ENCODE assay signal across 8 cellular contexts in genomic region chr5:154179846-154180710, GRCh38. TPM values are rescaled to one million over a fixed set of nuclear protein-coding genes. Genes with fewer than 3 reads are reported as not detected.
DNase-seq lines count a peak whose midpoint lies in the region; ATAC-seq and TF ChIP-seq lines count a peak whose summit lies in the region.

No MANE protein-coding gene starts in this region.

- H3K27ac ChIP-seq in SU-DHL-6 (ENCODE audit: low read depth, low read length) (no peak overlapping the region), mesenchymal stem cell (ENCODE audit: low read length, poor library complexity, severe bottlenecking) (no peak overlapping the region)

- WGBS in mesenchymal stem cell, result 64% methylated on average over 13 of the region's 13 CpGs

- no peaks in the 10 kb centered on the region for H3K27me3 ChIP-seq in SU-DHL-6 (ENCODE audit: low read length)
- peaks cover 32 to 49% of the 10 kb centered on the region in 2 experiments for H3K27me3 ChIP-seq in mesenchymal stem cell (ENCODE audit: control insufficient read depth in 1 of 2, insufficient read depth in 1 of 2, low read length in 2 of 2)

- no peak for TF ChIP-seq POLR2A in NB4 (IDR thresholded peaks at IDR 0.05; ENCODE audit: extremely low read depth, insufficient read length)

- no peak overlapping the region for H2BK12ac ChIP-seq in mesenchymal stem cell (ENCODE audit: low read length in 2 of 2)

- no peaks in the 10 kb centered on the region for H3K9me3 Mint-ChIP-seq in CD14-positive monocyte

- H2BK15ac ChIP-seq in mesenchymal stem cell (ENCODE audit: low read depth, poor library complexity, severe bottlenecking), result no peak overlapping the region

- intact Hi-C loops in CD14-positive monocyte (cut with micrococcal nuclease), result loop anchor here (2.0 to 5.0 kb wide), 2 partner anchors 107 to 108 kb away; no protein-coding TSS in a partner anchor

- no peak overlapping the region for H3K14ac ChIP-seq in mesenchymal stem cell (ENCODE audit: low read length in 2 of 2)

- in situ Hi-C loops in GM13977 (cut with MboI; ENCODE audit: low pct_unique_long_range_greater_than_20kb, low sequenced_read_pairs, unreplicated experiment), result loop anchor here (10.0 kb wide), 1 partner anchor 95 kb away; no protein-coding TSS in a partner anchor

- no peak overlapping the region for H3K4me3 ChIP-seq in NB4 (ENCODE audit: low read depth, low read length)
- no peak overlapping the region for H3K4me3 ChIP-seq in SU-DHL-6 (ENCODE audit: insufficient read depth, low read length, poor library complexity, severe bottlenecking)
- no peak overlapping the region for H3K4me3 ChIP-seq in mesenchymal stem cell (ENCODE audit: insufficient read depth in 1 of 2, low read depth in 1 of 2, low read length in 2 of 2)

- no peak overlapping the region for H2BK5ac ChIP-seq in mesenchymal stem cell (ENCODE audit: low read depth, low read length, poor library complexity, severe bottlenecking)

- H2AFZ ChIP-seq in SU-DHL-6 (ENCODE audit: low read depth, low read length, severe bottlenecking) (no peak overlapping the region), mesenchymal stem cell (ENCODE audit: low read depth, low read length) (no peak overlapping the region)

- H3K36me3 ChIP-seq in SU-DHL-6 (ENCODE audit: low read length) (no peaks in the 10 kb centered on the region), mesenchymal stem cell (ENCODE audit: control insufficient read depth in 1 of 2, insufficient read depth in 2 of 2, low read depth in 1 of 2, low read length in 2 of 2) (no peaks in the 10 kb centered on the region)

- H3K9me3 ChIP-seq in SU-DHL-6 (ENCODE audit: insufficient read depth, low read length) (no peaks in the 10 kb centered on the region), mesenchymal stem cell (ENCODE audit: control insufficient read depth, low read length) (no peaks in the 10 kb centered on the region)

- no peak overlapping the region for H3K4me3 Mint-ChIP-seq in CD14-positive monocyte

- H2AK5ac ChIP-seq in mesenchymal stem cell (ENCODE audit: low read length, severe bottlenecking), result no peak overlapping the region

- DNase-seq in CD14-positive monocyte (ENCODE audit: low spot score) (no peak), GM13977 (ENCODE audit: low spot score) (peak; percentile 66), NB4 (ENCODE audit: low read depth) (peak; percentile 56), mesenchymal stem cell (peak; percentile 68), HK-2 (ENCODE audit: unreplicated experiment) (no peak)
- DNase-seq in effector CD4-positive, alpha-beta T cell, result peak; percentile 23

- H4K20me1 ChIP-seq in SU-DHL-6 (ENCODE audit: low read depth, low read length), result no peaks in the 10 kb centered on the region

- H3K4me2 ChIP-seq in SU-DHL-6 (ENCODE audit: low read depth, low read length, poor library complexity, severe bottlenecking) (no peak overlapping the region), mesenchymal stem cell (ENCODE audit: low read length, poor library complexity, severe bottlenecking) (no peak overlapping the region)

- no peak overlapping the region for H4K8ac ChIP-seq in mesenchymal stem cell (ENCODE audit: low read length)

- no peaks in the 10 kb centered on the region for H3K4me1 ChIP-seq in mesenchymal stem cell (ENCODE audit: control insufficient read depth, insufficient read depth, low read depth, low read length)

- H3K23ac ChIP-seq in mesenchymal stem cell (ENCODE audit: low read length in 2 of 2), result no peak overlapping the region

- peak overlapping the region in 1 of 7 donors; percentile 12 for H3K27ac Mint-ChIP-seq in CD14-positive monocyte

- no peaks in the 10 kb centered on the region for H3K36me3 Mint-ChIP-seq in CD14-positive monocyte

- H3F3A ChIP-seq in SU-DHL-6 (ENCODE audit: insufficient read depth), result no peaks in the 10 kb centered on the region

- H3K9me2 ChIP-seq in SU-DHL-6 (replicated peaks; ENCODE audit: insufficient read depth, low read length), result no peaks in the 10 kb centered on the region

- peaks cover 8% of the 10 kb centered on the region for H3K4me1 Mint-ChIP-seq in CD14-positive monocyte

- no peak overlapping the region for H3K4ac ChIP-seq in mesenchymal stem cell (ENCODE audit: low read depth in 1 of 2, low read length in 2 of 2)

- no peaks in the 10 kb centered on the region for H3K79me1 ChIP-seq in mesenchymal stem cell (replicated peaks; ENCODE audit: low read length, poor library complexity, severe bottlenecking)

- H3K9ac ChIP-seq in SU-DHL-6 (ENCODE audit: low read length), result no peak overlapping the region
- H3K9ac ChIP-seq in mesenchymal stem cell (ENCODE audit: low read length), result no peak overlapping the region

- H3K18ac ChIP-seq in mesenchymal stem cell (ENCODE audit: low read depth in 1 of 2, low read length in 2 of 2), result no peak overlapping the region

- peak; percentile 89 for ATAC-seq in HG02642 (IDR thresholded peaks at IDR 0.05; ENCODE audit: poor library complexity, unreplicated experiment)

- H2BK120ac ChIP-seq in mesenchymal stem cell (ENCODE audit: low read depth, low read length), result no peak overlapping the region

- no peak overlapping the region for H4K91ac ChIP-seq in mesenchymal stem cell (ENCODE audit: low read length)

- peaks cover 9 to 16% (median 13%) of the 10 kb centered on the region in 3 donors for H3K27me3 Mint-ChIP-seq in CD14-positive monocyte (ENCODE audit: low read depth in 3 of 3)

- no peaks in the 10 kb centered on the region for H3K79me2 ChIP-seq in SU-DHL-6 (ENCODE audit: insufficient read depth, low read length)

- peak; percentile 87 for TF ChIP-seq CTCF in CD14-positive monocyte (IDR thresholded peaks at IDR 0.05)
- TF ChIP-seq CTCF in GM13977 (IDR thresholded peaks at IDR 0.05; ENCODE audit: extremely low read depth, insufficient read depth, missing control alignments), result peak; percentile 75
- peak; percentile 81 for TF ChIP-seq CTCF in NB4 (IDR thresholded peaks at IDR 0.05; ENCODE audit: low read depth, low read length)
- peak; percentile 56 for TF ChIP-seq CTCF in SU-DHL-6 (IDR thresholded peaks at IDR 0.05; ENCODE audit: insufficient read depth, low read length, poor library complexity, severe bottlenecking)

RNA-seq across cellular contexts. Expression of gene GALNT10, which starts 10.5 kb away (rescaled TPM):
- polyA plus RNA-seq in CD14-positive monocyte, result 1 to 10 TPM; 6.2 to 7.3 TPM
- polyA plus RNA-seq in mesenchymal stem cell (2013, experiment 1 of 2), result 86.0 TPM
- 85.7 TPM for polyA plus RNA-seq in mesenchymal stem cell (2013, experiment 2 of 2)

Comparison
In these comparisons a context has a peak if more than half of its experiments do, and no peak if none do; other contexts are left out.
1. DNase-seq: peak in GM13977 (single experiment), NB4 (single experiment), effector CD4-positive, alpha-beta T cell (single experiment) and mesenchymal stem cell (single experiment); none in CD14-positive monocyte (single experiment) and HK-2 (single experiment).
2. Peak in every context shown above with its lines, with median percentiles within 50 percentile points of each other: CTCF ChIP-seq.